ENCODE assay signal across 32 cellular contexts in genomic region chr3:188817103-188817919, GRCh38.
DNase-seq lines count a peak whose midpoint lies in the region; ATAC-seq, FAIRE-seq and TF ChIP-seq lines count a peak whose summit lies in the region.
"Had no signal": no experiment of that assay in that cellular context is flagged by ENCODE, and none has a peak within 500 bp of the region (broad histone marks: within the 10 kb centered on the region; RNA-seq: fewer than 3 reads in every experiment).

No MANE protein-coding gene starts in this region.

- H3K4me3 Mint-ChIP-seq in mesothelial cell of epicardium, result no peak overlapping the region
- H3K4me3 Mint-ChIP-seq: activated naive CD4-positive, alpha-beta T cell treated with anti-CD3 and anti-CD28 coated beads, Interleukin-2, amount 50 U/mL, for 24 hours; H9 had no signal

- DNase-seq in left ventricle myocardium superior (no peak), left ventricle myocardium inferior (no peak), foreskin keratinocyte (peak; percentile 62 to 78), mesothelial cell of epicardium (ENCODE audit: low spot score in 2 of 2, unreplicated experiment in 2 of 2) (no peak), NCI-H774 (lab: John Stamatoyannopoulos, UW) (no peak), NCI-H2029 (lab: John Stamatoyannopoulos, UW) (no peak), frontal cortex (ENCODE audit: low spot score in 2 of 2) (no peak)
- DNase-seq: activated CD4-positive, alpha-beta T cell treated with anti-CD3 and anti-CD28 coated beads for 4 hours; activated CD8-positive, alpha-beta memory T cell treated with anti-CD3 and anti-CD28 coated beads for 24 hours; activated T-cell treated with anti-CD3 and anti-CD28 coated beads for 4 hours; amygdala; brain microvascular endothelial cell; H9; Karpas-422; NCI-H1417; NCI-H2081; NCI-H524 treated with DMSO at 0.1 percent for 48 hours; NK-92 treated with Interleukin-12 subunit alpha and Interleukin-12 subunit beta, amount 100 ng/mL, for 24 hours; stimulated activated naive CD4-positive, alpha-beta T cell; T1000; WERI-Rb-1 had no signal

- no peaks in the 10 kb centered on the region for H3K9me3 ChIP-seq in left ventricle myocardium inferior (replicated peaks)
- H3K9me3 ChIP-seq: right atrium auricular region, suprapubic skin had no signal

- H3K27me3 ChIP-seq in left ventricle myocardium inferior (ENCODE audit: low read depth), result no peaks in the 10 kb centered on the region
- no peaks in the 10 kb centered on the region for H3K27me3 ChIP-seq in foreskin keratinocyte
- H3K27me3 ChIP-seq: brain microvascular endothelial cell, right atrium auricular region, suprapubic skin had no signal

- H3K9me3 Mint-ChIP-seq in mesothelial cell of epicardium, result no peaks in the 10 kb centered on the region
- H3K9me3 Mint-ChIP-seq: activated naive CD4-positive, alpha-beta T cell treated with anti-CD3 and anti-CD28 coated beads, Interleukin-2, amount 50 U/mL, for 24 hours; H9 had no signal

- H3K4me1 ChIP-seq in left ventricle myocardium inferior (peaks cover 34% of the 10 kb centered on the region), foreskin keratinocyte (peaks cover 10% of the 10 kb centered on the region)

- H3K27ac ChIP-seq in left ventricle myocardium inferior (replicated peaks), result no peak overlapping the region
- no peak overlapping the region for H3K27ac ChIP-seq in foreskin keratinocyte
- H3K27ac ChIP-seq: brain microvascular endothelial cell, parathyroid adenoma, right atrium auricular region, suprapubic skin, WERI-Rb-1 had no signal

- H3K36me3 ChIP-seq in left ventricle myocardium inferior, result no peaks in the 10 kb centered on the region
- H3K36me3 ChIP-seq: brain microvascular endothelial cell, right atrium auricular region, suprapubic skin, WERI-Rb-1 had no signal

- no peaks in the 10 kb centered on the region for H3K36me3 Mint-ChIP-seq in mesothelial cell of epicardium

- no peaks in the 10 kb centered on the region for H3K27me3 Mint-ChIP-seq in mesothelial cell of epicardium (ENCODE audit: low read depth)
- H3K27me3 Mint-ChIP-seq: activated naive CD4-positive, alpha-beta T cell treated with anti-CD3 and anti-CD28 coated beads, Interleukin-2, amount 50 U/mL, for 24 hours had no signal

- H3K4me1 Mint-ChIP-seq in mesothelial cell of epicardium, result peaks cover 31% of the 10 kb centered on the region
- H3K4me1 Mint-ChIP-seq: activated naive CD4-positive, alpha-beta T cell treated with anti-CD3 and anti-CD28 coated beads, Interleukin-2, amount 50 U/mL, for 24 hours had no signal

- ATAC-seq in left ventricle myocardium superior (peak; percentile 26), foreskin keratinocyte (peak; percentile 82), HG02938 (IDR thresholded peaks at IDR 0.05; ENCODE audit: unreplicated experiment) (no peak)
- ATAC-seq: HepG2, Right ventricle myocardium inferior had no signal

- no peak for FAIRE-seq in frontal cortex (lab: Jason Lieb, UNC)
- FAIRE-seq: colon, GM12891, HepG2, urothelium cell line had no signal

- intact Hi-C loops in left ventricle myocardium superior (cut with micrococcal nuclease) (no loop called here), left ventricle myocardium inferior (cut with micrococcal nuclease) (no loop called here)

- no peak for TF ChIP-seq CTCF in left ventricle myocardium inferior (IDR thresholded peaks at IDR 0.05; ENCODE audit: borderline replicate concordance)
- no peak for TF ChIP-seq CTCF in foreskin keratinocyte (conservative IDR thresholded peaks at IDR 0.05)
- no peak for TF ChIP-seq CTCF in mesothelial cell of epicardium (IDR thresholded peaks at IDR 0.05; ENCODE audit: unreplicated experiment)

- H3K27ac Mint-ChIP-seq in mesothelial cell of epicardium, result peak overlapping the region; percentile 52
- H3K27ac Mint-ChIP-seq: activated naive CD4-positive, alpha-beta T cell treated with anti-CD3 and anti-CD28 coated beads, Interleukin-2, amount 50 U/mL, for 24 hours; H9 had no signal

- no peak overlapping the region for H3K4me3 ChIP-seq in left ventricle myocardium inferior
- H3K4me3 ChIP-seq: right atrium auricular region, smooth muscle cell, suprapubic skin had no signal

Comparison
In these comparisons a context has a peak if more than half of its experiments do, and no peak if none do; other contexts are left out.
1. DNase-seq: peak in foreskin keratinocyte (2 of 2); none in left ventricle myocardium superior (single experiment), left ventricle myocardium inferior (single experiment), mesothelial cell of epicardium (0 of 2), NCI-H774 (single experiment), NCI-H2029 (single experiment) and frontal cortex (0 of 2).